In the genomic region with DNA sequence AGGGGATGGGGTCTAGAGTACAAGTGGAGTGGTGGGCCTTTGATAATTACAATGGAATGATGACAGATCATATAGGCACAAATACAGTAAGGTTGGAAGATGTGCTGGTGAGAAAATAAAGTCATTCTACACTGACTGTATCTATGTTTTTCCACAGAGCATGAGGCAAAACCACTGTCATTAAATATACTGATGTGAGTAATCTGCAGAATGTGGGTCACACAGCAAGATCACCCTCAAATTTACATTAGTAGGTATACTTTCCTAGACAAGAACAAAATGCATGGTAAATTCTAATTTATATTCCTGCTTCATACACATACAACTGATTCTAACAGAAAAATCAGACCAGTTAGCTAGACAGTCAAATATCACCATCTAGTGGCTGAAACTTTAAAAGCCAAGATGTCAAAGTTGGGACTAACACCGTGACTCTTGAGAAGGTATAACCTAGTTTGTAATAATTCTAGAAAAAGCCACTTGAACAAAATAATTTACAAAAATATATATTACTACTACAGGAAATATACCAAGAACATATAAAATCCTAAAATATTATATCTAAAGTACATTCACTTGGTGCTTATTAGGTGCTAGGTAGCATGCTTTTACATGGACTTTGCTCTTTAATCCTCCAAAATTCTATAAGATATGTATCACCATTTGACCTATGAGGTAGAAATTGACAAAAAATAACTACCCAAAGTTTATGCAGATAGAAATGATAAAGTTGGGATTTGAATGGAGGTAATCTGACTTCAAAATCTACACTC, we compare ENCODE assay signal across 8 cellular contexts. TPM values are rescaled to one million over a fixed set of nuclear protein-coding genes. Genes with fewer than 3 reads are reported as not detected.
A peak's percentile ranks its signal among the peaks of the same experiment; 100 is the strongest.
DNase-seq lines count a peak whose midpoint lies in the region; ATAC-seq and TF ChIP-seq lines count a peak whose summit lies in the region.

No MANE protein-coding gene starts in this region.

- H3K27me3 ChIP-seq in A673 (replicated peaks; ENCODE audit: insufficient read depth, low read depth, low read length, poor library complexity), result no peaks in the 10 kb centered on the region

- TF ChIP-seq CTCF in A673 (conservative IDR thresholded peaks at IDR 0.05; ENCODE audit: low read depth, low read length) (peak; percentile 79), GM12864 (IDR thresholded peaks at IDR 0.05; ENCODE audit: low read depth, low read length, missing control alignments) (peak; percentile 51)

- peaks cover 11% of the 10 kb centered on the region for H3K36me3 ChIP-seq in A673 (ENCODE audit: insufficient read depth, low read length, poor library complexity, severe bottlenecking)

- no TSS peak for BruUV-seq in A673 (replicated peaks; lab: Mats Ljungman, UMichigan)

- CTCF ChIA-PET in A673 (lab: Charles Lee), result no interaction called here

- no peak overlapping the region for H3K4me3 ChIP-seq in A673 (ENCODE audit: low read depth, low read length, poor library complexity, severe bottlenecking)
- H3K4me3 ChIP-seq in GM12864 (ENCODE audit: low read depth, low read length), result no peak overlapping the region

- H3K4me1 ChIP-seq in A673 (ENCODE audit: insufficient read depth, low read length, poor library complexity, severe bottlenecking), result no peaks in the 10 kb centered on the region

- DNase-seq in A673 (ENCODE audit: low spot score) (peak; percentile 70), GM12864 (ENCODE audit: low read depth) (no peak), NCI-H446 (lab: John Stamatoyannopoulos, UW) (peak; percentile 50 to 79), astrocyte of the hippocampus (ENCODE audit: low read depth, low spot score) (peak; percentile 71), inferior parietal cortex (ENCODE audit: extremely low spot score) (peak; percentile 89), stromal cell of bone marrow (ENCODE audit: low read depth) (peak; percentile 36)
- DNase-seq in activated CD4-positive, alpha-beta T cell treated with anti-CD3 and anti-CD28 coated beads, Interleukin-2, amount 50 U/mL, for 4 hours, result no peak

- intact Hi-C loops in A673 (cut with micrococcal nuclease; ENCODE audit: unreplicated experiment), result loop anchor here (5.0 kb wide), 1 partner anchor 1154 kb away; no protein-coding TSS in a partner anchor

- peak; percentile 60 for ATAC-seq in HG02970 (IDR thresholded peaks at IDR 0.05; ENCODE audit: low FRiP score, unreplicated experiment)

- no peaks in the 10 kb centered on the region for H3K9me3 ChIP-seq in A673 (ENCODE audit: low read depth, low read length, poor library complexity, severe bottlenecking)

- H3K27ac ChIP-seq in A673 (ENCODE audit: low read depth, low read length, poor library complexity, severe bottlenecking), result no peak overlapping the region

- POLR2A ChIA-PET in A673 (lab: Charles Lee; ENCODE audit: low non-redundant PET), result no interaction called here

RNA-seq across cellular contexts. Expression of gene TTC33, which starts 19.5 kb away (rescaled TPM):
- 17.0 and 19.1 TPM in 2 replicates for total RNA-seq in A673 (2021)

RNA-seq across cellular contexts. Expression of gene PTGER4, which starts 56.6 kb away (rescaled TPM):
- total RNA-seq in A673 (2021), result 2.1 and 2.5 TPM in 2 replicates

Comparison
In these comparisons a context has a peak if more than half of its experiments do, and no peak if none do; other contexts are left out.
1. DNase-seq: peak in A673 (single experiment), NCI-H446 (2 of 2), astrocyte of the hippocampus (single experiment), inferior parietal cortex (single experiment) and stromal cell of bone marrow (single experiment); none in GM12864 (single experiment) and activated CD4-positive, alpha-beta T cell treated with anti-CD3 and anti-CD28 coated beads, Interleukin-2, amount 50 U/mL, for 4 hours (0 of 2).